9 cellular contexts compared by ENCODE assay signal in genomic region chr15:25345943-25346342, GRCh38.
DNase-seq lines count a peak whose midpoint lies in the region; ATAC-seq and TF ChIP-seq lines count a peak whose summit lies in the region.
"Had no signal": no experiment of that assay in that cellular context is flagged by ENCODE, and none has a peak within 500 bp of the region (broad histone marks: within the 10 kb centered on the region; RNA-seq: fewer than 3 reads in every experiment).

No MANE protein-coding gene starts in this region.

- no peaks in the 10 kb centered on the region for H3F3A ChIP-seq in PC-3 (ENCODE audit: low read length, unreplicated experiment)

- CTCF ChIA-PET in PC-3 (lab: Charles Lee), result no interaction called here

- TF ChIP-seq CTCF in AG10803 (conservative IDR thresholded peaks at IDR 0.05; ENCODE audit: low read length) (peak; percentile 15; the same call in 1 of the 2 replicates), PC-3 (conservative IDR thresholded peaks at IDR 0.05; ENCODE audit: low read depth, low read length) (peak; percentile 44), uterus (IDR thresholded peaks at IDR 0.05) (no peak)

- no peaks in the 10 kb centered on the region for H4K20me1 ChIP-seq in PC-3 (ENCODE audit: low read length)

- ATAC-seq in PC-3 (peak; percentile 78), HG02642 (IDR thresholded peaks at IDR 0.05; ENCODE audit: poor library complexity, unreplicated experiment) (no peak), GM21619 (IDR thresholded peaks at IDR 0.05; ENCODE audit: unreplicated experiment) (no peak)

- H3K36me3 ChIP-seq in PC-3 (ENCODE audit: low read depth, low read length), result peaks cover 30% of the 10 kb centered on the region
- no peaks in the 10 kb centered on the region for H3K36me3 ChIP-seq in uterus

- no peak overlapping the region for H3K4me2 ChIP-seq in PC-3 (ENCODE audit: low read length)

- DNase-seq in AG10803 (ENCODE audit: low read depth) (peak; percentile 53), PC-3 (no peak), epithelial cell of prostate (ENCODE audit: low read depth, low spot score) (no peak), lung microvascular endothelial cell (ENCODE audit: low read depth in 2 of 2) (peak; percentile 15 to 45), uterus (no peak)
- DNase-seq in activated CD4-positive, CD25-positive, alpha-beta regulatory T cell treated with anti-CD3 and anti-CD28 coated beads, Interleukin-2, amount 50 U/mL, for 72 hours, result no peak
- DNase-seq: effector CD4-positive, alpha-beta T cell had no signal

- BruUV-seq in PC-3 (replicated peaks; lab: Mats Ljungman, UMichigan), result no TSS peak

- no peaks in the 10 kb centered on the region; the same call in 1 of the 2 replicates for H3K9me2 ChIP-seq in PC-3 (replicated peaks; ENCODE audit: low read length)

- H3K27me3 ChIP-seq in PC-3 (ENCODE audit: low read length) (no peaks in the 10 kb centered on the region), uterus (no peaks in the 10 kb centered on the region)

- no peak overlapping the region for H3K4me3 ChIP-seq in AG10803 (ENCODE audit: low read length)
- no peak overlapping the region for H3K4me3 ChIP-seq in PC-3 (ENCODE audit: low read length)
- no peak overlapping the region for H3K4me3 ChIP-seq in uterus

- H2AFZ ChIP-seq in PC-3 (ENCODE audit: low read length), result no peak overlapping the region

- no peak for TF ChIP-seq POLR2A in uterus (IDR thresholded peaks at IDR 0.05)

- H3K79me2 ChIP-seq in PC-3 (ENCODE audit: low read length), result no peaks in the 10 kb centered on the region

- H3K27ac ChIP-seq in PC-3 (ENCODE audit: low read length) (no peak overlapping the region), epithelial cell of prostate (peak overlapping the region; percentile 28), uterus (no peak overlapping the region)

- H3K9me3 ChIP-seq in PC-3 (ENCODE audit: low read length), result peaks cover 4% of the 10 kb centered on the region; the same call in 1 of the 2 replicates
- no peaks in the 10 kb centered on the region for H3K9me3 ChIP-seq in uterus

- POLR2A ChIA-PET in PC-3 (lab: Charles Lee; ENCODE audit: unreplicated experiment), result no interaction called here

- intact Hi-C loops in PC-3 (cut with micrococcal nuclease) (loop anchor here (5.0 kb wide), 1 partner anchor 91 kb away; the partner anchor contains the start of gene UBE3A), uterus (cut with DNase I; ENCODE audit: low total_unique reads) (no loop called here)

- H3K9ac ChIP-seq in PC-3 (ENCODE audit: low read length), result no peak overlapping the region

- H3K4me1 ChIP-seq in PC-3 (ENCODE audit: insufficient read depth, low read length), result no peaks in the 10 kb centered on the region
- H3K4me1 ChIP-seq in uterus, result no peaks in the 10 kb centered on the region

Comparison
In these comparisons a context has a peak if more than half of its experiments do, and no peak if none do; other contexts are left out.
1. DNase-seq: peak in AG10803 (single experiment) and lung microvascular endothelial cell (2 of 2); none in PC-3 (single experiment), epithelial cell of prostate (single experiment), uterus (0 of 2) and activated CD4-positive, CD25-positive, alpha-beta regulatory T cell treated with anti-CD3 and anti-CD28 coated beads, Interleukin-2, amount 50 U/mL, for 72 hours (single experiment).
2. CTCF ChIP-seq: peak in AG10803 (single experiment) and PC-3 (single experiment); none in uterus (0 of 4).